Comparison of ENCODE assay signal across 8 cellular contexts in genomic region chr12:124422570-124423523, GRCh38.
DNase-seq lines count a peak whose midpoint lies in the region; ATAC-seq and TF ChIP-seq lines count a peak whose summit lies in the region.

No MANE protein-coding gene starts in this region.

- peaks cover 0 to 1% (median 0%) of the 10 kb centered on the region in 3 donors for H3K27me3 Mint-ChIP-seq in CD14-positive monocyte (ENCODE audit: low read depth in 3 of 3)
- H3K27me3 Mint-ChIP-seq in activated naive CD8-positive, alpha-beta T cell treated with anti-CD3 and anti-CD28 coated beads for 36 hours = no peaks in the 10 kb centered on the region

- no peaks in the 10 kb centered on the region for H3K27me3 ChIP-seq in SJCRH30

- no peaks in the 10 kb centered on the region for H3K9me3 ChIP-seq in SJCRH30 (replicated peaks)

- DNase-seq in HFF-Myc (ENCODE audit: extremely low read depth, low read depth) (peak; percentile 77), SJCRH30 (peak; percentile 91 to 95), fibroblast of pulmonary artery (ENCODE audit: low read depth) (peak; percentile 97), omental fat pad (ENCODE audit: low spot score) (peak; percentile 68), GM19238 (ENCODE audit: insufficient read length, low spot score) (no peak), CD14-positive monocyte (ENCODE audit: low spot score) (no peak)
- no peak for DNase-seq in activated naive CD8-positive, alpha-beta T cell treated with anti-CD3 and anti-CD28 coated beads for 36 hours

- peaks cover 40% of the 10 kb centered on the region for H3K36me3 ChIP-seq in SJCRH30

- H3K9me3 Mint-ChIP-seq in CD14-positive monocyte = peaks cover 0 to 2% (median 0%) of the 10 kb centered on the region in 7 donors
- H3K9me3 Mint-ChIP-seq in activated naive CD8-positive, alpha-beta T cell treated with anti-CD3 and anti-CD28 coated beads for 36 hours = no peaks in the 10 kb centered on the region

- peaks cover 6% of the 10 kb centered on the region for H3K4me1 Mint-ChIP-seq in CD14-positive monocyte
- H3K4me1 Mint-ChIP-seq in activated naive CD8-positive, alpha-beta T cell treated with anti-CD3 and anti-CD28 coated beads for 36 hours = no peaks in the 10 kb centered on the region

- H3K4me1 ChIP-seq in SJCRH30 = peaks cover 37% of the 10 kb centered on the region

- peak overlapping the region; percentile 96 for H3K27ac ChIP-seq in SJCRH30

- H3K4me3 ChIP-seq in HFF-Myc (replicated peaks; ENCODE audit: low read depth, low read length) = peak overlapping the region; percentile 9; the same call in 1 of the 2 replicates
- H3K4me3 ChIP-seq in SJCRH30 = peak overlapping the region; percentile 29
- peak overlapping the region; percentile 7 for H3K4me3 ChIP-seq in fibroblast of pulmonary artery (replicated peaks; ENCODE audit: low read depth, low read length)

- TF ChIP-seq CTCF in HFF-Myc (IDR thresholded peaks at IDR 0.05; ENCODE audit: low read depth, low read length, missing control alignments) = no peak
- TF ChIP-seq CTCF in fibroblast of pulmonary artery (IDR thresholded peaks at IDR 0.05; ENCODE audit: low read length, missing control alignments) = no peak
- no peak for TF ChIP-seq CTCF in omental fat pad (IDR thresholded peaks at IDR 0.05)
- no peak for TF ChIP-seq CTCF in CD14-positive monocyte (IDR thresholded peaks at IDR 0.05)

- peaks cover 82 to 95% of the 10 kb centered on the region in 2 donors for H3K36me3 Mint-ChIP-seq in CD14-positive monocyte
- peaks cover 22% of the 10 kb centered on the region for H3K36me3 Mint-ChIP-seq in activated naive CD8-positive, alpha-beta T cell treated with anti-CD3 and anti-CD28 coated beads for 36 hours

- H3K27ac Mint-ChIP-seq in CD14-positive monocyte = no peak overlapping the region
- no peak overlapping the region for H3K27ac Mint-ChIP-seq in activated naive CD8-positive, alpha-beta T cell treated with anti-CD3 and anti-CD28 coated beads for 36 hours

- peak; percentile 79 for ATAC-seq in omental fat pad (ENCODE audit: low FRiP score)
- ATAC-seq in GM21447 (IDR thresholded peaks at IDR 0.05; ENCODE audit: unreplicated experiment) = no peak

- intact Hi-C loops in CD14-positive monocyte (cut with micrococcal nuclease) = no loop called here

- H3K4me3 Mint-ChIP-seq in CD14-positive monocyte = no peak overlapping the region
- H3K4me3 Mint-ChIP-seq in activated naive CD8-positive, alpha-beta T cell treated with anti-CD3 and anti-CD28 coated beads for 36 hours = no peak overlapping the region

Comparison
In these comparisons a context has a peak if more than half of its experiments do, and no peak if none do; other contexts are left out.
1. DNase-seq: peak in HFF-Myc (single experiment), SJCRH30 (2 of 2), fibroblast of pulmonary artery (single experiment) and omental fat pad (single experiment); none in GM19238 (single experiment), CD14-positive monocyte (single experiment) and activated naive CD8-positive, alpha-beta T cell treated with anti-CD3 and anti-CD28 coated beads for 36 hours (single experiment).
2. Peak in every context shown above with its lines, with median percentiles within 50 percentile points of each other: H3K4me3 ChIP-seq.